Comparison of ENCODE assay signal across 27 cellular contexts in the genomic region with DNA sequence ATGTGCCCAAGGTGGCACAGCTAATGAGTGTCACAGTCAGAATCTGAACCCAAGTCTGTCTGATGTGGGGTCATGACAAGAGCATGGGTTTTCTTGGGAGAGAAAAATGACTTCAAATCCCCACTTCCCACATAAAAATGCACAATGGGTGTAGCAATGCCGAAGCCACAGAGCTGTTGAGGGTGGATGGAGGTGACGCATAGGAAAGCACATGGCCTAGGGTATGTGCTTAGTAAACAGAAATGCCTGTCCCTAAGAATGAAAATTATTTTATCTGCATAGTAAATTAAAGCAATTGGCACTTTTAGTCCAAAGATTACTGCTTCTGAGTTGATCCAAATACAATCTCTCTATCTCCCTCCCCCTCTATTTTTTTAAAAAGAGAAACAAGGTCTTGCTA.
"Had no signal": no experiment of that assay in that cellular context is flagged by ENCODE, and none has a peak within 500 bp of the region (broad histone marks: within the 10 kb centered on the region; RNA-seq: fewer than 3 reads in every experiment).

No MANE protein-coding gene starts in this region.

- H3K4me1 Mint-ChIP-seq: mesothelial cell of epicardium; naive thymus-derived CD4-positive, alpha-beta T cell; nephron had no signal

- H3K4me3 Mint-ChIP-seq: effector memory CD8-positive, alpha-beta T cell; mesothelial cell of epicardium; naive thymus-derived CD4-positive, alpha-beta T cell; nephron; neural progenitor cell; type B pancreatic cell had no signal

- H3K4me1 ChIP-seq: left lung, neural progenitor cell, prostate gland, testis, tibial artery had no signal

- H2AFZ ChIP-seq: neural progenitor cell had no signal

- H3K27ac Mint-ChIP-seq: effector memory CD8-positive, alpha-beta T cell; mesothelial cell of epicardium; nephron; neural progenitor cell; type B pancreatic cell had no signal

- H3K9me3 Mint-ChIP-seq: effector memory CD8-positive, alpha-beta T cell; mesothelial cell of epicardium; naive thymus-derived CD4-positive, alpha-beta T cell; nephron; neural progenitor cell; type B pancreatic cell had no signal

- H3K27ac ChIP-seq: esophagus squamous epithelium, heart right ventricle, left lung, neural progenitor cell, testis, tibial artery had no signal

- H3K4me3 ChIP-seq: esophagus squamous epithelium, heart right ventricle, left lung, mucosa of descending colon, neural progenitor cell, prostate gland, smooth muscle cell, testis, tibial artery had no signal

- H3K9me3 ChIP-seq: esophagus squamous epithelium, heart right ventricle, left lung, mucosa of descending colon, prostate gland, testis, tibial artery had no signal

- H3K27me3 Mint-ChIP-seq: effector memory CD8-positive, alpha-beta T cell; type B pancreatic cell had no signal

- H3K36me3 Mint-ChIP-seq: mesothelial cell of epicardium; naive thymus-derived CD4-positive, alpha-beta T cell; neural progenitor cell; type B pancreatic cell had no signal

- H3K4me2 ChIP-seq: neural progenitor cell, smooth muscle cell had no signal

- H3K36me3 ChIP-seq: esophagus squamous epithelium, heart right ventricle, left lung, neural progenitor cell, prostate gland, tibial artery had no signal

- H3K27me3 ChIP-seq: esophagus squamous epithelium, heart right ventricle, left lung, neural progenitor cell, testis, tibial artery had no signal

- DNase-seq: cortex of kidney; effector memory CD8-positive, alpha-beta T cell; erythroblast; esophagus squamous epithelium; glutamatergic neuron; heart right ventricle; hippocampal formation; left cardiac atrium; left lung; mesenchymal stem cell; mucosa of descending colon; naive thymus-derived CD4-positive, alpha-beta T cell; right cardiac atrium; stimulated activated CD4-positive, alpha-beta T cell treated with anti-CD3 and anti-CD28 coated beads, Interleukin-12 subunit alpha, Interleukin-12 subunit beta, amount 100 ng/mL, for 4 hours; stimulated activated CD4-positive, alpha-beta T cell treated with anti-CD3 and anti-CD28 coated beads, Interleukin-1b, Interleukin-23, amount 100 ng/mL, for 48 hours; stimulated activated CD4-positive, alpha-beta T cell treated with anti-CD3 and anti-CD28 coated beads, Interleukin-4, amount 100 ng/mL, for 1 hour; stimulated activated CD8-positive, alpha-beta memory T cell treated with anti-CD3 and anti-CD28 coated beads, Interleukin-4, amount 100 ng/mL, for 48 hours; stimulated activated naive CD4-positive, alpha-beta T cell treated with Interleukin-2 at 50 U/mL for 16 hours; substantia nigra; testis; tibial artery had no signal

- ATAC-seq: effector memory CD8-positive, alpha-beta T cell; left lung; naive thymus-derived CD4-positive, alpha-beta T cell; right cardiac atrium had no signal

- H3K9ac ChIP-seq: neural progenitor cell had no signal
